Comparison of ENCODE assay signal across 8 cellular contexts in genomic region chr1:45304311-45305081, GRCh38. TPM values are rescaled to one million over a fixed set of nuclear protein-coding genes. Genes with fewer than 3 reads are reported as not detected.
A peak's percentile ranks its signal among the peaks of the same experiment; 100 is the strongest.
DNase-seq lines count a peak whose midpoint lies in the region; ATAC-seq and TF ChIP-seq lines count a peak whose summit lies in the region.

No MANE protein-coding gene starts in this region.

- H3K9me3 Mint-ChIP-seq in CD4-positive, CD25-positive, alpha-beta regulatory T cell = no peaks in the 10 kb centered on the region
- no peaks in the 10 kb centered on the region for H3K9me3 Mint-ChIP-seq in naive B cell

- BruUV-seq in Panc1 (replicated peaks; lab: Mats Ljungman, UMichigan) = no TSS peak

- no peaks in the 10 kb centered on the region for H3K36me3 Mint-ChIP-seq in CD4-positive, CD25-positive, alpha-beta regulatory T cell
- H3K36me3 Mint-ChIP-seq in naive B cell = no peaks in the 10 kb centered on the region

- no peaks in the 10 kb centered on the region for H3K9me3 ChIP-seq in CD4-positive, CD25-positive, alpha-beta regulatory T cell (ENCODE audit: control insufficient read depth in 2 of 2, low read length in 2 of 2)
- H3K9me3 ChIP-seq in Panc1 (ENCODE audit: control insufficient read depth, insufficient read depth, low read depth, low read length) (no peaks in the 10 kb centered on the region), endocrine pancreas (ENCODE audit: control insufficient read depth, low read length) (no peaks in the 10 kb centered on the region)

- intact Hi-C loops in Panc1 (cut with micrococcal nuclease; ENCODE audit: unreplicated experiment) = loop anchor here (10.0 kb wide), 1 partner anchor 470 kb away; no protein-coding TSS in a partner anchor

- no peaks in the 10 kb centered on the region for H3K36me3 ChIP-seq in CD4-positive, CD25-positive, alpha-beta regulatory T cell (ENCODE audit: control insufficient read depth, insufficient read depth, low read length)
- H3K36me3 ChIP-seq in Panc1 (ENCODE audit: control insufficient read depth, insufficient read depth, low read length) = no peaks in the 10 kb centered on the region
- H3K36me3 ChIP-seq in endocrine pancreas (ENCODE audit: control insufficient read depth, insufficient read depth, low read length) = no peaks in the 10 kb centered on the region

- peaks cover 5 to 50% (median 25%) of the 10 kb centered on the region in 4 donors for H3K4me1 Mint-ChIP-seq in CD4-positive, CD25-positive, alpha-beta regulatory T cell
- H3K4me1 Mint-ChIP-seq in naive B cell = peaks cover 18 to 49% (median 38%) of the 10 kb centered on the region in 3 donors

- no peaks in the 10 kb centered on the region for H3K27me3 ChIP-seq in CD4-positive, CD25-positive, alpha-beta regulatory T cell (ENCODE audit: control insufficient read depth, insufficient read depth, low read length)
- H3K27me3 ChIP-seq in Panc1 (ENCODE audit: control insufficient read depth, insufficient read depth, low read length) (no peaks in the 10 kb centered on the region), endocrine pancreas (ENCODE audit: control insufficient read depth, insufficient read depth, low read length) (no peaks in the 10 kb centered on the region)

- no peak for ATAC-seq in CD4-positive, CD25-positive, alpha-beta regulatory T cell (ENCODE audit: low read depth in 2 of 2)
- ATAC-seq in GM21737 (IDR thresholded peaks at IDR 0.05; ENCODE audit: unreplicated experiment) = peak; percentile 4
- ATAC-seq in Panc1 = no peak
- ATAC-seq in naive B cell (ENCODE audit: low read depth in 2 of 2) = peak in 1 of 2 donors; percentile 0
- ATAC-seq in GM19455 (IDR thresholded peaks at IDR 0.05; ENCODE audit: unreplicated experiment) = no peak
- no peak for ATAC-seq in GM18867 (IDR thresholded peaks at IDR 0.05; ENCODE audit: unreplicated experiment)

- POLR2A ChIA-PET in Panc1 (lab: Charles Lee) = interaction anchor here (0.6 to 1.0 kb wide), 2 partner anchors 21 to 292 kb away, joined by 3 read pairs; partner anchors contain the start of gene UROD

- peak overlapping the region; percentile 96 to 98 (median 97) for H3K27ac Mint-ChIP-seq in CD4-positive, CD25-positive, alpha-beta regulatory T cell
- peak overlapping the region; percentile 94 to 99 (median 98) for H3K27ac Mint-ChIP-seq in naive B cell

- H3K4me3 ChIP-seq in CD4-positive, CD25-positive, alpha-beta regulatory T cell (ENCODE audit: low read depth, low read length) = peak overlapping the region; percentile 78
- H3K4me3 ChIP-seq in Panc1 (ENCODE audit: low read depth in 2 of 2, low read length in 2 of 2) = peak overlapping the region; percentile 65 to 75
- H3K4me3 ChIP-seq in endocrine pancreas (ENCODE audit: control insufficient read depth, insufficient read depth, low read length) = peak overlapping the region; percentile 23

- H3K9ac ChIP-seq in endocrine pancreas (ENCODE audit: control insufficient read depth, insufficient read depth, low read length) = peak overlapping the region; percentile 94

- peak in 1 of 3 donors; percentile 27 for DNase-seq in CD4-positive, CD25-positive, alpha-beta regulatory T cell
- no peak for DNase-seq in Panc1 (ENCODE audit: low read depth, low spot score)
- DNase-seq in naive B cell = no peak
- DNase-seq in NCI-H748 (lab: John Stamatoyannopoulos, UW; ENCODE audit: unreplicated experiment) = no peak

- H3K27ac ChIP-seq in CD4-positive, CD25-positive, alpha-beta regulatory T cell (ENCODE audit: insufficient read depth, low read length, poor library complexity, severe bottlenecking) = peak overlapping the region; percentile 89
- peak overlapping the region; percentile 91 for H3K27ac ChIP-seq in Panc1 (ENCODE audit: low read length)

- H3K27me3 Mint-ChIP-seq in CD4-positive, CD25-positive, alpha-beta regulatory T cell = peaks cover 5% of the 10 kb centered on the region
- no peaks in the 10 kb centered on the region for H3K27me3 Mint-ChIP-seq in naive B cell

- in situ Hi-C loops in Panc1 (cut with HindIII; ENCODE audit: low pct_unique_long_range_greater_than_20kb, low sequenced_read_pairs) = no loop called here

- peaks cover 13% of the 10 kb centered on the region for H3K4me1 ChIP-seq in CD4-positive, CD25-positive, alpha-beta regulatory T cell (ENCODE audit: control insufficient read depth, insufficient read depth, low read length, poor library complexity, severe bottlenecking)
- H3K4me1 ChIP-seq in Panc1 (ENCODE audit: control insufficient read depth, insufficient read depth, low read length) (peaks cover 8% of the 10 kb centered on the region), endocrine pancreas (ENCODE audit: control insufficient read depth, insufficient read depth, low read length) (no peaks in the 10 kb centered on the region)

- H3K4me3 Mint-ChIP-seq in CD4-positive, CD25-positive, alpha-beta regulatory T cell = peak overlapping the region; percentile 92 to 99 (median 92)
- H3K4me3 Mint-ChIP-seq in naive B cell = peak overlapping the region; percentile 89 to 98 (median 96)

- TF ChIP-seq CTCF in Panc1 (IDR thresholded peaks at IDR 0.05) = no peak

- CTCF ChIA-PET in Panc1 (lab: Charles Lee) = interaction anchor here (1.6 to 1.9 kb wide), 2 partner anchors 189 to 286 kb away, joined by 6 to 9 read pairs; no protein-coding TSS in a partner anchor

RNA-seq across cellular contexts. Expression of gene HPDL, which starts 22.2 kb away (rescaled TPM):
- total RNA-seq in CD4-positive, CD25-positive, alpha-beta regulatory T cell = not detected
- polyA plus RNA-seq in CD4-positive, CD25-positive, alpha-beta regulatory T cell = 1 to 10 TPM in 2 of 4 donors, under 1 TPM in 1, not detected in 1; 0.39 to 1.2 (median 1.0) TPM
- 1.9 TPM for total RNA-seq in Panc1 (2021; ENCODE audit: unreplicated experiment)
- polyA plus RNA-seq in Panc1 (2012; ENCODE audit: insufficient read length) = 2.1 TPM
- polyA plus RNA-seq in naive B cell (ENCODE audit: low read depth in 6 of 6) = under 1 TPM in 5 of 6 donors, not detected in 1; 0.31 to 0.86 (median 0.74) TPM

RNA-seq across cellular contexts. Expression of gene TOE1, which starts 35.5 kb away (rescaled TPM):
- 48.7 TPM for total RNA-seq in CD4-positive, CD25-positive, alpha-beta regulatory T cell
- 10 to 100 TPM; 12.1 to 16.5 (median 14.7) TPM for polyA plus RNA-seq in CD4-positive, CD25-positive, alpha-beta regulatory T cell
- 14.3 TPM for total RNA-seq in Panc1 (2021; ENCODE audit: unreplicated experiment)
- 14.9 TPM for polyA plus RNA-seq in Panc1 (2012; ENCODE audit: insufficient read length)
- polyA plus RNA-seq in naive B cell (ENCODE audit: low read depth in 6 of 6) = 10 to 100 TPM; 15.5 to 27.8 (median 20.3) TPM

RNA-seq across cellular contexts. Expression of gene MUTYH, which starts 35.7 kb away (rescaled TPM):
- total RNA-seq in CD4-positive, CD25-positive, alpha-beta regulatory T cell = 75.2 TPM
- polyA plus RNA-seq in CD4-positive, CD25-positive, alpha-beta regulatory T cell = 10 to 100 TPM; 11.3 to 25.4 (median 19.7) TPM
- total RNA-seq in Panc1 (2021; ENCODE audit: unreplicated experiment) = 40.8 TPM
- polyA plus RNA-seq in Panc1 (2012; ENCODE audit: insufficient read length) = 36.4 TPM
- 10 to 100 TPM; 10.4 to 25.3 (median 18.7) TPM for polyA plus RNA-seq in naive B cell (ENCODE audit: low read depth in 6 of 6)

Comparison
In these comparisons a context has a peak if more than half of its experiments do, and no peak if none do; other contexts are left out.
1. H3K4me3 ChIP-seq: peak in every context shown above with its lines; median percentile 78 in CD4-positive, CD25-positive, alpha-beta regulatory T cell; 70 in Panc1; 23 in endocrine pancreas.